In the genomic region with DNA sequence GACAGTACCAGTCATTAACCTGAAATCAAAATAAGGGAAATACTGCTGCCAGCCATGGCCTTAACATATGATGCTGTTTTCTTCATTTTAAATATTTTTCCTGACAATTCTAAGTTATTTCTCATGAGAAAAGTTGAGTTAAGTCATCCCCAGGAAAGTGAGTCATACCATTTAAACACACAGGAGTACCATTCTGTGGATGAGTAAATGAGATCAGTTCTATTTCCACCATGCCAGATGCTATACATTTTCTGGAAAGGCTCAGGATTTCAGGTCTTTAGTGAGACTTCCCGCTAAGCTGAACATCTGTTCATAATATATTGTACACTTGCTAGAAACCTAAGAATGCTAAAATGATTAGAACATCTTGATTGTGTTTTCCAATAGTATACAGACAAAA, we compare ENCODE assay signal across 1 cellular context.
TF ChIP-seq lines count a peak whose summit lies in the region.

No MANE protein-coding gene starts in this region.

TF ChIP-seq in SK-N-SH, 30 proteins besides CTCF, POLR2A, EP300 and RAD21:
- TF ChIP-seq MXI1 (IDR thresholded peaks at IDR 0.05; ENCODE audit: low read depth, low read length) (no peak), FOSL2 (IDR thresholded peaks at IDR 0.05; ENCODE audit: borderline replicate concordance, low read depth) (peak; percentile 48; the same call in 1 of the 2 replicates), YY1 (IDR thresholded peaks at IDR 0.05; ENCODE audit: low read depth) (no peak), NFIC (IDR thresholded peaks at IDR 0.05; ENCODE audit: borderline replicate concordance) (no peak), ELF1 (IDR thresholded peaks at IDR 0.05) (no peak), MEF2A (IDR thresholded peaks at IDR 0.05; ENCODE audit: borderline replicate concordance, low read depth) (no peak), EZH2phosphoT487 (IDR thresholded peaks at IDR 0.05; ENCODE audit: borderline replicate concordance, low read depth) (no peak), TCF12 (IDR thresholded peaks at IDR 0.05) (peak; percentile 39; the same call in 1 of the 2 replicates), GATA2 (CRISPR knock-in tag; IDR thresholded peaks at IDR 0.05) (no peak), JUND (IDR thresholded peaks at IDR 0.05) (no peak)
- TF ChIP-seq, protein P1, sequence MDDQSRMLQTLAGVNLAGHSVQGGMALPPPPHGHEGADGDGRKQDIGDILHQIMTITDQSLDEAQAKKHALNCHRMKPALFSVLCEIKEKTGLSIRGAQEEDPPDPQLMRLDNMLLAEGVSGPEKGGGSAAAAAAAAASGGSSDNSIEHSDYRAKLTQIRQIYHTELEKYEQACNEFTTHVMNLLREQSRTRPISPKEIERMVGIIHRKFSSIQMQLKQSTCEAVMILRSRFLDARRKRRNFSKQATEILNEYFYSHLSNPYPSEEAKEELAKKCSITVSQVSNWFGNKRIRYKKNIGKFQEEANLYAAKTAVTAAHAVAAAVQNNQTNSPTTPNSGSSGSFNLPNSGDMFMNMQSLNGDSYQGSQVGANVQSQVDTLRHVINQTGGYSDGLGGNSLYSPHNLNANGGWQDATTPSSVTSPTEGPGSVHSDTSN (IDR thresholded peaks at IDR 0.05), result no peak
- TF ChIP-seq, protein P2, sequence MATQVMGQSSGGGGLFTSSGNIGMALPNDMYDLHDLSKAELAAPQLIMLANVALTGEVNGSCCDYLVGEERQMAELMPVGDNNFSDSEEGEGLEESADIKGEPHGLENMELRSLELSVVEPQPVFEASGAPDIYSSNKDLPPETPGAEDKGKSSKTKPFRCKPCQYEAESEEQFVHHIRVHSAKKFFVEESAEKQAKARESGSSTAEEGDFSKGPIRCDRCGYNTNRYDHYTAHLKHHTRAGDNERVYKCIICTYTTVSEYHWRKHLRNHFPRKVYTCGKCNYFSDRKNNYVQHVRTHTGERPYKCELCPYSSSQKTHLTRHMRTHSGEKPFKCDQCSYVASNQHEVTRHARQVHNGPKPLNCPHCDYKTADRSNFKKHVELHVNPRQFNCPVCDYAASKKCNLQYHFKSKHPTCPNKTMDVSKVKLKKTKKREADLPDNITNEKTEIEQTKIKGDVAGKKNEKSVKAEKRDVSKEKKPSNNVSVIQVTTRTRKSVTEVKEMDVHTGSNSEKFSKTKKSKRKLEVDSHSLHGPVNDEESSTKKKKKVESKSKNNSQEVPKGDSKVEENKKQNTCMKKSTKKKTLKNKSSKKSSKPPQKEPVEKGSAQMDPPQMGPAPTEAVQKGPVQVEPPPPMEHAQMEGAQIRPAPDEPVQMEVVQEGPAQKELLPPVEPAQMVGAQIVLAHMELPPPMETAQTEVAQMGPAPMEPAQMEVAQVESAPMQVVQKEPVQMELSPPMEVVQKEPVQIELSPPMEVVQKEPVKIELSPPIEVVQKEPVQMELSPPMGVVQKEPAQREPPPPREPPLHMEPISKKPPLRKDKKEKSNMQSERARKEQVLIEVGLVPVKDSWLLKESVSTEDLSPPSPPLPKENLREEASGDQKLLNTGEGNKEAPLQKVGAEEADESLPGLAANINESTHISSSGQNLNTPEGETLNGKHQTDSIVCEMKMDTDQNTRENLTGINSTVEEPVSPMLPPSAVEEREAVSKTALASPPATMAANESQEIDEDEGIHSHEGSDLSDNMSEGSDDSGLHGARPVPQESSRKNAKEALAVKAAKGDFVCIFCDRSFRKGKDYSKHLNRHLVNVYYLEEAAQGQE (IDR thresholded peaks at IDR 0.05; ENCODE audit: low read depth, low read length), result no peak
- TF ChIP-seq, protein P3, sequence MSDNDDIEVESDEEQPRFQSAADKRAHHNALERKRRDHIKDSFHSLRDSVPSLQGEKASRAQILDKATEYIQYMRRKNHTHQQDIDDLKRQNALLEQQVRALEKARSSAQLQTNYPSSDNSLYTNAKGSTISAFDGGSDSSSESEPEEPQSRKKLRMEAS (IDR thresholded peaks at IDR 0.05; ENCODE audit: low read depth), result no peak
- TF ChIP-seq, protein P4, sequence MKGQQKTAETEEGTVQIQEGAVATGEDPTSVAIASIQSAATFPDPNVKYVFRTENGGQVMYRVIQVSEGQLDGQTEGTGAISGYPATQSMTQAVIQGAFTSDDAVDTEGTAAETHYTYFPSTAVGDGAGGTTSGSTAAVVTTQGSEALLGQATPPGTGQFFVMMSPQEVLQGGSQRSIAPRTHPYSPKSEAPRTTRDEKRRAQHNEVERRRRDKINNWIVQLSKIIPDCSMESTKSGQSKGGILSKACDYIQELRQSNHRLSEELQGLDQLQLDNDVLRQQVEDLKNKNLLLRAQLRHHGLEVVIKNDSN (IDR thresholded peaks at IDR 0.05; ENCODE audit: borderline replicate concordance, low read depth), result no peak
